Comparison of ENCODE assay signal across 11 cellular contexts in genomic region chr3:59709702-59710555, GRCh38.
A peak's percentile ranks its signal among the peaks of the same experiment; 100 is the strongest.
DNase-seq lines count a peak whose midpoint lies in the region; ATAC-seq and TF ChIP-seq lines count a peak whose summit lies in the region.
"Had no signal": no experiment of that assay in that cellular context is flagged by ENCODE, and none has a peak within 500 bp of the region (broad histone marks: within the 10 kb centered on the region; RNA-seq: fewer than 3 reads in every experiment).

No MANE protein-coding gene starts in this region.

- 48 to 58% (median 53%) methylated on average over 5 of the region's 5 CpGs for WGBS in adrenal gland, 4 donors
- 12% methylated on average over 4 of the region's 5 CpGs for WGBS in SK-N-SH (ENCODE audit: low lambda C conversion rate)

- CTCF ChIA-PET in SK-N-SH (lab: Yijun Ruan, JAX): interaction anchor here (1.2 to 1.5 kb wide), 3 partner anchors 8 to 100 kb away, joined by 3 to 5 read pairs (median 4); no protein-coding TSS in a partner anchor

- peak; percentile 2 for DNase-seq in stimulated activated CD4-positive, alpha-beta T cell treated with anti-CD3 and anti-CD28 coated beads, Interleukin-4, amount 100 ng/mL, for 1 hour
- DNase-seq in stimulated activated CD4-positive, alpha-beta T cell treated with anti-CD3 and anti-CD28 coated beads, Interleukin-1b, Interleukin-23, amount 100 ng/mL, for 48 hours: no peak
- DNase-seq in adrenal gland (peak; percentile 29 to 55 (median 40)), middle frontal gyrus (ENCODE audit: extremely low spot score, low spot score) (peak; percentile 6), SK-N-SH (no peak), NCI-H1105 treated with DMSO at 0.1 percent for 48 hours (lab: John Stamatoyannopoulos, UW) (no peak)
- DNase-seq: activated T-cell treated with anti-CD3 and anti-CD28 coated beads for 4 hours, NCI-H2171 had no signal

- TF ChIP-seq CTCF in adrenal gland (IDR thresholded peaks at IDR 0.05): no peak
- TF ChIP-seq CTCF in SK-N-SH (IDR thresholded peaks at IDR 0.05): no peak

- no peak overlapping the region for H3K4me2 ChIP-seq in SK-N-SH

- no peak for TF ChIP-seq EP300 in SK-N-SH (IDR thresholded peaks at IDR 0.05; ENCODE audit: borderline replicate concordance in 1 of 2, low read depth in 1 of 2, low read length in 1 of 2)

- H3F3A ChIP-seq in SK-N-SH (replicated peaks; ENCODE audit: insufficient read depth): no peaks in the 10 kb centered on the region

- H3K36me3 ChIP-seq in adrenal gland (replicated peaks in 1 of 2) (no peaks in the 10 kb centered on the region), SK-N-SH (replicated peaks in 1 of 2; ENCODE audit: control insufficient read depth in 1 of 2, insufficient read depth in 2 of 2, low read length in 1 of 2) (no peaks in the 10 kb centered on the region)

- no peak overlapping the region for H3K9ac ChIP-seq in SK-N-SH

- H3K4me1 ChIP-seq in adrenal gland (replicated peaks in 1 of 2) (no peaks in the 10 kb centered on the region), SK-N-SH (ENCODE audit: control insufficient read depth in 1 of 2, insufficient read depth in 2 of 2, low read depth in 1 of 2, low read length in 1 of 2) (peaks cover 0 to 14% of the 10 kb centered on the region in 2 experiments; a peak in 2 of 4 replicates)

- intact Hi-C loops in adrenal gland (cut with DNase I): no loop called here

- H3K27ac ChIP-seq in adrenal gland (no peak overlapping the region), SK-N-SH (ENCODE audit: low read depth in 2 of 2, low read length in 1 of 2) (peak overlapping the region in 1 of 2 experiments; percentile 87; a peak in 2 of 4 replicates)
- H3K27ac ChIP-seq: C4-2B had no signal

- no peaks in the 10 kb centered on the region for H3K9me2 ChIP-seq in SK-N-SH

- no peak for TF ChIP-seq POLR2A in adrenal gland (IDR thresholded peaks at IDR 0.05)

- no peaks in the 10 kb centered on the region for H3K27me3 ChIP-seq in adrenal gland
- H3K27me3 ChIP-seq in SK-N-SH (ENCODE audit: insufficient read depth): no peaks in the 10 kb centered on the region

- no peaks in the 10 kb centered on the region for H3K79me2 ChIP-seq in SK-N-SH (ENCODE audit: insufficient read depth)

- no peak overlapping the region for H2AFZ ChIP-seq in SK-N-SH (ENCODE audit: low read depth)

- H4K20me1 ChIP-seq in SK-N-SH (ENCODE audit: insufficient read depth): no peaks in the 10 kb centered on the region

- no peaks in the 10 kb centered on the region for H3K9me3 ChIP-seq in adrenal gland (replicated peaks in 1 of 3)
- no peaks in the 10 kb centered on the region for H3K9me3 ChIP-seq in SK-N-SH

- H3K4me3 ChIP-seq in adrenal gland: no peak overlapping the region
- H3K4me3 ChIP-seq in SK-N-SH (ENCODE audit: low read depth in 2 of 2, low read length in 1 of 2): no peak overlapping the region

- ATAC-seq in HG03520 (IDR thresholded peaks at IDR 0.05; ENCODE audit: unreplicated experiment) (no peak), GM21717 (IDR thresholded peaks at IDR 0.05; ENCODE audit: unreplicated experiment) (no peak)

- POLR2A ChIA-PET in SK-N-SH (lab: Yijun Ruan, JAX): no interaction called here

- TF ChIP-seq RAD21 in SK-N-SH (IDR thresholded peaks at IDR 0.05; ENCODE audit: low read length): no peak

TF ChIP-seq in SK-N-SH, 30 proteins besides CTCF, POLR2A, EP300 and RAD21:
- TF ChIP-seq FOSL2 (IDR thresholded peaks at IDR 0.05; ENCODE audit: borderline replicate concordance, low read depth): no peak
- no peak for TF ChIP-seq EZH2phosphoT487 (IDR thresholded peaks at IDR 0.05; ENCODE audit: borderline replicate concordance, low read depth)

Comparison
In these comparisons a context has a peak if more than half of its experiments do, and no peak if none do; other contexts are left out.
1. DNase-seq: peak in stimulated activated CD4-positive, alpha-beta T cell treated with anti-CD3 and anti-CD28 coated beads, Interleukin-4, amount 100 ng/mL, for 1 hour (single experiment), adrenal gland (7 of 7) and middle frontal gyrus (single experiment); none in stimulated activated CD4-positive, alpha-beta T cell treated with anti-CD3 and anti-CD28 coated beads, Interleukin-1b, Interleukin-23, amount 100 ng/mL, for 48 hours (single experiment), SK-N-SH (single experiment) and NCI-H1105 treated with DMSO at 0.1 percent for 48 hours (single experiment).